Comparison of ENCODE assay signal across 1 cellular context in the genomic region with DNA sequence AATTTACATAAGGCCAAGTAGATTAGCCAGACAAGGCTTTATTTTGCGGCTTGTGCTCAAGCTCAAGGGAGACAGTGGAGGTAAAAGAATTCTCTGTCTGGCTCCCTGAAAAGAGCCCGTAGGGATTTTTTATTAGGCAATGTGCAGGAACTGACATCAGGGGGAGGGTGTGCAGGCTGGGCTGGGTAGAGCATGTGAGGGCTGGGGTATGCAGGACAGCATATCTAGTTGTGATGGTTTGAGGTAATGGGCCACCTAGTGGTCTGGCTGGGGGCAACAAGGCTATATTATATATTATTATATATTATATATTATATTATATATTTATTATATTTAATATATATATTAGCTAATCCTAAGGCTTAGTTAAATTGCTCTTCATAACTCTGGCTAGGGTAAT.
TF ChIP-seq lines count a peak whose summit lies in the region.

No MANE protein-coding gene starts in this region.

TF ChIP-seq in HepG2, 621 proteins besides CTCF, POLR2A, EP300 and RAD21 (continued from another document):
- TF ChIP-seq ZNF251 (CRISPR knock-in tag; IDR thresholded peaks at IDR 0.05): no peak
- TF ChIP-seq TARDBP (CRISPR knock-in tag; IDR thresholded peaks at IDR 0.05): no peak
- TF ChIP-seq, protein P1, sequence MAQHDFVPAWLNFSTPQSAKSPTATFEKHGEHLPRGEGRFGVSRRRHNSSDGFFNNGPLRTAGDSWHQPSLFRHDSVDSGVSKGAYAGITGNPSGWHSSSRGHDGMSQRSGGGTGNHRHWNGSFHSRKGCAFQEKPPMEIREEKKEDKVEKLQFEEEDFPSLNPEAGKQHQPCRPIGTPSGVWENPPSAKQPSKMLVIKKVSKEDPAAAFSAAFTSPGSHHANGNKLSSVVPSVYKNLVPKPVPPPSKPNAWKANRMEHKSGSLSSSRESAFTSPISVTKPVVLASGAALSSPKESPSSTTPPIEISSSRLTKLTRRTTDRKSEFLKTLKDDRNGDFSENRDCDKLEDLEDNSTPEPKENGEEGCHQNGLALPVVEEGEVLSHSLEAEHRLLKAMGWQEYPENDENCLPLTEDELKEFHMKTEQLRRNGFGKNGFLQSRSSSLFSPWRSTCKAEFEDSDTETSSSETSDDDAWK (CRISPR knock-in tag; IDR thresholded peaks at IDR 0.05): no peak
- TF ChIP-seq, protein P2, sequence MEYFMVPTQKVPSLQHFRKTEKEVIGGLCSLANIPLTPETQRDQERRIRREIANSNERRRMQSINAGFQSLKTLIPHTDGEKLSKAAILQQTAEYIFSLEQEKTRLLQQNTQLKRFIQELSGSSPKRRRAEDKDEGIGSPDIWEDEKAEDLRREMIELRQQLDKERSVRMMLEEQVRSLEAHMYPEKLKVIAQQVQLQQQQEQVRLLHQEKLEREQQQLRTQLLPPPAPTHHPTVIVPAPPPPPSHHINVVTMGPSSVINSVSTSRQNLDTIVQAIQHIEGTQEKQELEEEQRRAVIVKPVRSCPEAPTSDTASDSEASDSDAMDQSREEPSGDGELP (IDR thresholded peaks at IDR 0.05; ENCODE audit: borderline replicate concordance, low read depth): no peak
- TF ChIP-seq, protein P3, sequence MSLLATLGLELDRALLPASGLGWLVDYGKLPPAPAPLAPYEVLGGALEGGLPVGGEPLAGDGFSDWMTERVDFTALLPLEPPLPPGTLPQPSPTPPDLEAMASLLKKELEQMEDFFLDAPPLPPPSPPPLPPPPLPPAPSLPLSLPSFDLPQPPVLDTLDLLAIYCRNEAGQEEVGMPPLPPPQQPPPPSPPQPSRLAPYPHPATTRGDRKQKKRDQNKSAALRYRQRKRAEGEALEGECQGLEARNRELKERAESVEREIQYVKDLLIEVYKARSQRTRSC (CRISPR knock-in tag; IDR thresholded peaks at IDR 0.05; ENCODE audit: low read depth): no peak
- TF ChIP-seq, protein P4, sequence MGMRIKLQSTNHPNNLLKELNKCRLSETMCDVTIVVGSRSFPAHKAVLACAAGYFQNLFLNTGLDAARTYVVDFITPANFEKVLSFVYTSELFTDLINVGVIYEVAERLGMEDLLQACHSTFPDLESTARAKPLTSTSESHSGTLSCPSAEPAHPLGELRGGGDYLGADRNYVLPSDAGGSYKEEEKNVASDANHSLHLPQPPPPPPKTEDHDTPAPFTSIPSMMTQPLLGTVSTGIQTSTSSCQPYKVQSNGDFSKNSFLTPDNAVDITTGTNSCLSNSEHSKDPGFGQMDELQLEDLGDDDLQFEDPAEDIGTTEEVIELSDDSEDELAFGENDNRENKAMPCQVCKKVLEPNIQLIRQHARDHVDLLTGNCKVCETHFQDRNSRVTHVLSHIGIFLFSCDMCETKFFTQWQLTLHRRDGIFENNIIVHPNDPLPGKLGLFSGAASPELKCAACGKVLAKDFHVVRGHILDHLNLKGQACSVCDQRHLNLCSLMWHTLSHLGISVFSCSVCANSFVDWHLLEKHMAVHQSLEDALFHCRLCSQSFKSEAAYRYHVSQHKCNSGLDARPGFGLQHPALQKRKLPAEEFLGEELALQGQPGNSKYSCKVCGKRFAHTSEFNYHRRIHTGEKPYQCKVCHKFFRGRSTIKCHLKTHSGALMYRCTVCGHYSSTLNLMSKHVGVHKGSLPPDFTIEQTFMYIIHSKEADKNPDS (CRISPR knock-in tag; IDR thresholded peaks at IDR 0.05): no peak
- no peak for TF ChIP-seq ZNF317 (CRISPR knock-in tag; IDR thresholded peaks at IDR 0.05)
- TF ChIP-seq NFE2 (CRISPR knock-in tag; IDR thresholded peaks at IDR 0.05): no peak
